8 cellular contexts compared by ENCODE assay signal in genomic region chr19:21082011-21082975, GRCh38. TPM values are rescaled to one million over a fixed set of nuclear protein-coding genes. Genes with fewer than 3 reads are reported as not detected.
DNase-seq lines count a peak whose midpoint lies in the region; ATAC-seq lines count a peak whose summit lies in the region.

ZNF714 (plus strand) TSS chr19:21082203; CDS start chr19:21098269, 16,066 bp downstream.

- peak within 1 kb of the TSS; percentile 93 for H3K18ac ChIP-seq in mesendoderm (ENCODE audit: low read length)

- peaks cover 23% of the 10 kb centered on the region for H3K79me2 ChIP-seq in mesendoderm (ENCODE audit: control insufficient read depth, insufficient read depth, low read length)

- no peak within 1 kb of the TSS for H4K5ac ChIP-seq in mesendoderm (ENCODE audit: low read length)

- H2AK5ac ChIP-seq in mesendoderm (ENCODE audit: low read length), result no peak within 1 kb of the TSS

- DNase-seq in AML-193 (lab: John Stamatoyannopoulos, UW) (peak; percentile 95 to 96), GM19238 (ENCODE audit: insufficient read length, low spot score) (peak; percentile 72), NCI-H82 (lab: John Stamatoyannopoulos, UW) (peak; percentile 98), mesendoderm (peak; percentile 99)
- DNase-seq in activated CD8-positive, alpha-beta memory T cell treated with anti-CD3 and anti-CD28 coated beads for 24 hours, result peak; percentile 85
- peak; percentile 52 for DNase-seq in stimulated activated CD8-positive, alpha-beta memory T cell treated with anti-CD3 and anti-CD28 coated beads, Interleukin-12 subunit alpha, Interleukin-12 subunit beta, amount 100 ng/mL, for 4 hours (ENCODE audit: low read depth)

- H3K36me3 ChIP-seq in endocrine pancreas (ENCODE audit: control insufficient read depth, insufficient read depth, low read length) (no peaks in the 10 kb centered on the region), mesendoderm (ENCODE audit: control insufficient read depth, insufficient read depth, low read length) (no peaks in the 10 kb centered on the region)

- peak within 1 kb of the TSS; percentile 86 for H3K56ac ChIP-seq in mesendoderm (ENCODE audit: low read length)

- H3K79me1 ChIP-seq in mesendoderm (ENCODE audit: low read length), result peaks cover 4% of the 10 kb centered on the region

- H3K4ac ChIP-seq in mesendoderm (ENCODE audit: low read depth, low read length), result peak within 1 kb of the TSS; percentile 52

- no peaks in the 10 kb centered on the region for H3K4me1 ChIP-seq in endocrine pancreas (ENCODE audit: control insufficient read depth, insufficient read depth, low read length)
- no peaks in the 10 kb centered on the region for H3K4me1 ChIP-seq in mesendoderm (ENCODE audit: control insufficient read depth, low read depth, low read length)

- no peak within 1 kb of the TSS for H2BK5ac ChIP-seq in mesendoderm (ENCODE audit: low read length)

- H3K9me3 ChIP-seq in endocrine pancreas (ENCODE audit: control insufficient read depth, low read length), result no peaks in the 10 kb centered on the region

- peak within 1 kb of the TSS; percentile 14 for H3K4me2 ChIP-seq in mesendoderm (ENCODE audit: low read length)

- H3K23ac ChIP-seq in mesendoderm (ENCODE audit: low read length), result no peak within 1 kb of the TSS

- H3K27me3 ChIP-seq in endocrine pancreas (ENCODE audit: control insufficient read depth, insufficient read depth, low read length) (no peaks in the 10 kb centered on the region), mesendoderm (ENCODE audit: insufficient read depth, low read length, poor library complexity) (no peaks in the 10 kb centered on the region)

- peak; percentile 97 for ATAC-seq in HG03442 (IDR thresholded peaks at IDR 0.05; ENCODE audit: unreplicated experiment)

- no CpG with 5 or more reads among the region's 38 CpGs for WGBS in mesendoderm (ENCODE audit: extremely low coverage, insufficient coverage, low lambda C conversion rate)

- H3K27ac ChIP-seq in mesendoderm (ENCODE audit: low read depth, low read length), result peak within 1 kb of the TSS; percentile 46

- no peak within 1 kb of the TSS for H4K8ac ChIP-seq in mesendoderm (ENCODE audit: low read depth, low read length)

- peak within 1 kb of the TSS; percentile 29 for H3K4me3 ChIP-seq in endocrine pancreas (ENCODE audit: control insufficient read depth, insufficient read depth, low read length)
- peak within 1 kb of the TSS; percentile 45 for H3K4me3 ChIP-seq in mesendoderm (ENCODE audit: low read length)

- H2BK15ac ChIP-seq in mesendoderm (replicated peaks; ENCODE audit: low read depth), result no peak within 1 kb of the TSS

- H3K9ac ChIP-seq in endocrine pancreas (ENCODE audit: control insufficient read depth, insufficient read depth, low read length), result no peak within 1 kb of the TSS
- peak within 1 kb of the TSS; percentile 73 for H3K9ac ChIP-seq in mesendoderm (ENCODE audit: low read length)

- H2BK120ac ChIP-seq in mesendoderm (ENCODE audit: low read depth, low read length), result no peak within 1 kb of the TSS

RNA-seq across cellular contexts. Expression of gene ZNF714, which starts in this region (rescaled TPM):
- 66.4 TPM for polyA plus RNA-seq in mesendoderm (2013, experiment 1 of 2)
- polyA plus RNA-seq in mesendoderm (2013, experiment 2 of 2), result 64.3 TPM

Comparison
In these comparisons a context has a peak if more than half of its experiments do, and no peak if none do; other contexts are left out.
1. Peak in every context shown above with its lines: DNase-seq, ATAC-seq, H3K4me3 ChIP-seq and H3K27ac ChIP-seq.